Comparison of ENCODE assay signal across 9 cellular contexts in the genomic region with DNA sequence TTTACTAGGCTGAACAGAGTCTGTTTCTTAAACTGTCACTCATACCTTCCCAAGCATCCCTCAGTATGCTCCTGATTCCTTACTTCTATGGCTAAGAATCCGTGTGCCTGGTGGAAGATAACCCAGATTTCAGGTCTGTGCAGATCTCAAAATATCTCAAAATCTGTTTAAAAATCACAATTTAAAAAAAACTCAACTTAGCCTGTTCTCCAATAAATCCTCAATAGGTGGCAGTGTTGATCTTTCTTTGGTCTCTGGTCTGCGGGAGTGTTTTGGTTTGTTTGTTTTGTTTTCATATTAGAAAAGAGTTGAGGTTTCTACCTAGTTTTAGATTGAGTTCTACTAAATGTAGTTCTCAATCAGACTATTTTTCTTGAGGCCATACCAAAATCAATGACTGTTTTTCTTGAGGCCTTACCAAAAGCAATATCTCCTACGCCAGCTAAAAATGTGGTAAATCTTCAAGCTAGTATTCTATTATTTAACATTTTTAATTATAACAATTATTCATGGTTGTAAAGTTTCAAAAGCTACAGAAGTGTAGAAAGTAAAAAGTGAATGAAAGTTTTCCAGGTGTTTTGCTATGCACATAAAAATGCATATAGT. TPM values are rescaled to one million over a fixed set of nuclear protein-coding genes. Genes with fewer than 3 reads are reported as not detected.
DNase-seq lines count a peak whose midpoint lies in the region; ATAC-seq and TF ChIP-seq lines count a peak whose summit lies in the region.
"Had no signal": no experiment of that assay in that cellular context is flagged by ENCODE, and none has a peak within 500 bp of the region (broad histone marks: within the 10 kb centered on the region; RNA-seq: fewer than 3 reads in every experiment).

No MANE protein-coding gene starts in this region.

- ATAC-seq in GM18520 (IDR thresholded peaks at IDR 0.05; ENCODE audit: unreplicated experiment) (no peak), HG02588 (IDR thresholded peaks at IDR 0.05; ENCODE audit: unreplicated experiment) (no peak)

- H3K9me2 ChIP-seq in OCI-LY1 (ENCODE audit: low read depth, low read length) = no peaks in the 10 kb centered on the region

- peak; percentile 80 for TF ChIP-seq CTCF in OCI-LY1 (IDR thresholded peaks at IDR 0.05; ENCODE audit: low read length)
- TF ChIP-seq CTCF in ovary (IDR thresholded peaks at IDR 0.05) = peak in 2 of 3 donors; percentile 36 to 57

- TF ChIP-seq POLR2A in ovary (IDR thresholded peaks at IDR 0.05) = no peak

- H3K27me3 ChIP-seq in OCI-LY1 (ENCODE audit: insufficient read depth, low read length) = no peaks in the 10 kb centered on the region
- H3K27me3 ChIP-seq in ovary = no peaks in the 10 kb centered on the region

- H3F3A ChIP-seq in OCI-LY1 (ENCODE audit: insufficient read depth, low read length) = no peaks in the 10 kb centered on the region

- WGBS in ovary, 3 donors = 26 to 28% (median 27%) methylated on average over 3 of the region's 3 CpGs

- no peak overlapping the region for H2AFZ ChIP-seq in OCI-LY1 (ENCODE audit: low read length)

- no peak overlapping the region for H3K4me2 ChIP-seq in OCI-LY1 (ENCODE audit: low read length)

- H3K4me3 ChIP-seq in OCI-LY1 (ENCODE audit: low read depth, low read length, poor library complexity, severe bottlenecking) (no peak overlapping the region), ovary (no peak overlapping the region)

- TF ChIP-seq EP300 in ovary (IDR thresholded peaks at IDR 0.05) = no peak

- POLR2A ChIA-PET in HEK293T (lab: Yijun Ruan, JAX) = interaction anchor here (0.7 kb wide), 1 partner anchor 361 kb away, joined by 3 read pairs; no protein-coding TSS in a partner anchor

- H4K20me1 ChIP-seq in OCI-LY1 (ENCODE audit: insufficient read depth, low read length) = no peaks in the 10 kb centered on the region

- H3K36me3 ChIP-seq in OCI-LY1 (ENCODE audit: insufficient read depth, low read length) (no peaks in the 10 kb centered on the region), ovary (no peaks in the 10 kb centered on the region)

- CTCF ChIA-PET in HEK293T (lab: Yijun Ruan, JAX) = interaction anchor here (0.6 to 0.7 kb wide), 3 partner anchors 10 to 785 kb away, joined by 3 to 4 read pairs (median 3); no protein-coding TSS in a partner anchor

- peaks cover 12% of the 10 kb centered on the region for H3K4me1 ChIP-seq in OCI-LY1 (ENCODE audit: insufficient read depth, low read length, severe bottlenecking)
- H3K4me1 ChIP-seq in ovary (ENCODE audit: insufficient read depth) = no peaks in the 10 kb centered on the region

- intact Hi-C loops in ovary (cut with DNase I) = no loop called here

- H3K27ac ChIP-seq in OCI-LY1 (ENCODE audit: low read depth, low read length, poor library complexity, severe bottlenecking) (no peak overlapping the region), ovary (no peak overlapping the region)

- DNase-seq in DMS53 (lab: John Stamatoyannopoulos, UW) (peak; percentile 59), HEK293T (ENCODE audit: extremely low spot score) (peak; percentile 43), epidermal melanocyte (ENCODE audit: insufficient read length, low spot score) (peak; percentile 51), ovary (no peak), activated gamma-delta T cell treated with Interleukin-2 at 50 U/mL for 16 hours (no peak)
- DNase-seq: T-cell had no signal

- H3K9me3 ChIP-seq in OCI-LY1 (ENCODE audit: low read length) = no peaks in the 10 kb centered on the region
- H3K9me3 ChIP-seq in ovary = no peaks in the 10 kb centered on the region

- H3K79me2 ChIP-seq in OCI-LY1 (ENCODE audit: insufficient read depth, low read length) = no peaks in the 10 kb centered on the region

- H3K9ac ChIP-seq in OCI-LY1 (ENCODE audit: low read length) = no peak overlapping the region

TF ChIP-seq in HEK293T, 16 proteins besides CTCF, POLR2A, EP300 and RAD21:
- TF ChIP-seq L3MBTL2 (conservative IDR thresholded peaks at IDR 0.05) (no peak), ZNF384 (IDR thresholded peaks at IDR 0.05) (peak; percentile 77)

RNA-seq across cellular contexts. Expression of a gene that starts 57.9 kb away (rescaled TPM):
- 10 to 100 TPM; 18.6 to 55.9 (median 41.1) TPM for total RNA-seq in ovary
- 10 to 100 TPM; 12.5 to 17.6 TPM for polyA plus RNA-seq in ovary

RNA-seq across cellular contexts. Expression of a gene that starts 58.9 kb away (rescaled TPM):
- total RNA-seq in ovary = 10 to 100 TPM; 28.6 to 45.8 (median 37.3) TPM
- polyA plus RNA-seq in ovary = 10 to 100 TPM; 21.8 to 60.1 TPM

RNA-seq across cellular contexts. Expression of a gene that starts 59.2 kb away (rescaled TPM):
- total RNA-seq in ovary = 100 to 1,000 TPM in 5 of 7 donors, 10 to 100 TPM in 2; 80.1 to 147 (median 130) TPM
- polyA plus RNA-seq in ovary = 100 to 1,000 TPM; 121 to 196 TPM

Comparison
In these comparisons a context has a peak if more than half of its experiments do, and no peak if none do; other contexts are left out.
1. DNase-seq: peak in DMS53 (single experiment), HEK293T (single experiment) and epidermal melanocyte (single experiment); none in ovary (0 of 5) and activated gamma-delta T cell treated with Interleukin-2 at 50 U/mL for 16 hours (single experiment).